In the genomic region with DNA sequence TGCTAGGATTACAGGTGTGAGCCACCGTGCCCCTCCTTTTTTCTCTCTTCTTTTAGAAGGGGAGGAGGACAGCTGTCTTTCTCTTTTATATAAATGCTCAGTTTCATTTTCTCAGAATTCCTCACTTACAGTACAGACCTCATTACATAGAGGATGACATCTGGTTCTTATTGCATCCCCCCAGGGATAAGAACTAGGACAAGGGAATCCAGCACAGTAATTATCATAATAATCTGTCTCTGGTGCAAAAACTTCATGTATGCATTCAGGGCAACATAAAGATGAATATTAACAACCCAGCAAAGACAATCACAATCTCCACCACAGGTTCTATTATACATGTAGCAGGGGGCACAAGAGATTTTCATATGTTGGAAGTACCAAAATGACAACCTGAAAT, we compare ENCODE assay signal across 20 cellular contexts. TPM values are rescaled to one million over a fixed set of nuclear protein-coding genes. Genes with fewer than 3 reads are reported as not detected.
"Had no signal": no experiment of that assay in that cellular context is flagged by ENCODE, and none has a peak within 500 bp of the region (broad histone marks: within the 10 kb centered on the region; RNA-seq: fewer than 3 reads in every experiment).

No MANE protein-coding gene starts in this region.

- H3K9ac ChIP-seq: KMS-11 had no signal

- ATAC-seq: K562 had no signal

- H3K4me3 Mint-ChIP-seq: IgD-negative memory B cell had no signal

- H3K27ac Mint-ChIP-seq: IgD-negative memory B cell had no signal

- DNase-seq: Kasumi-1, MM.1S, NCI-H1092 treated with DMSO at 0.1 percent for 48 hours, NCI-H1436, NCI-H187, NCI-H2029, NCI-H2081 treated with DMSO at 0.1 percent for 48 hours, NCI-H2227 treated with DMSO at 0.1 percent for 48 hours, NCI-H526 treated with DMSO at 0.1 percent for 48 hours, NCI-H774, RPMI8226, SHP77, T-helper 1 cell had no signal

- H3K4me3 ChIP-seq: K562 had no signal

- H3K9me3 Mint-ChIP-seq: IgD-negative memory B cell had no signal

- H3K27ac ChIP-seq: HL-60, KMS-11 had no signal

RNA-seq across cellular contexts. Expression of gene SPZ1, which starts 5.1 kb away (rescaled TPM):
- total RNA-seq: K562, M059J, NCI-H460, SK-MEL-5 had no signal
- polyA plus RNA-seq: IgD-negative memory B cell, K562 had no signal
